1 cellular context compared by ENCODE assay signal in the genomic region with DNA sequence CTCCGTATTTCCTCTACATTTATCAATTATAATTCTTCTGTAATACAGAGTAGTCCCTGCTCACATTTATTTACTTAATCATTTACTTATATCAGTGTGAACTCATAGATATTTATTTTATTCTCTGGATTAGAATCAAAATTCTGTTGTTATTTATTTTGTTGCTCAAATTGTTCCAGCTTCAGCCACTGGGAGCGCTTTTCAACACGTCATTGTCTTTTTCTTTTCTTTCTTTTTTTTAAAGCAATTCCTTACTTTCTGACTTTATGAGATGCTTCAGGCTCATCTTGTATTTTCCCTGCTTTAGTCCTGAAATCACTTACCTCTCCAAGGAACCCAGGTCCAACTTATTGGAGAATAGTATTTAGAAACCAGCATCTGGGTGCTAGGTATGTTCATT.
TF ChIP-seq lines count a peak whose summit lies in the region.

No MANE protein-coding gene starts in this region.

TF ChIP-seq in neural cell, 6 proteins besides CTCF, POLR2A, EP300 and RAD21 (continued from another document):
- TF ChIP-seq TAF1 (IDR thresholded peaks at IDR 0.05; ENCODE audit: low read depth) = no peak
- TF ChIP-seq REST (IDR thresholded peaks at IDR 0.05; ENCODE audit: borderline replicate concordance) = no peak
- no peak for TF ChIP-seq SMC3 (conservative IDR thresholded peaks at IDR 0.05; ENCODE audit: poor library complexity)
- TF ChIP-seq MXI1 (conservative IDR thresholded peaks at IDR 0.05; ENCODE audit: poor library complexity, severe bottlenecking) = no peak
- no peak for TF ChIP-seq EZH2 (IDR thresholded peaks at IDR 0.05; ENCODE audit: borderline replicate concordance, insufficient read depth, low read length, poor library complexity, severe bottlenecking)
TF ChIP-seq in neural cell: peak in this region for 0.
